Comparison of ENCODE assay signal across 8 cellular contexts in genomic region chr16:56625943-56626654, GRCh38. TPM values are rescaled to one million over a fixed set of nuclear protein-coding genes. Genes with fewer than 3 reads are reported as not detected.
A peak's percentile ranks its signal among the peaks of the same experiment; 100 is the strongest.
DNase-seq lines count a peak whose midpoint lies in the region; ATAC-seq and TF ChIP-seq lines count a peak whose summit lies in the region.

No MANE protein-coding gene starts in this region.

- peak overlapping the region; percentile 35 to 71 (median 52) for H3K4me3 ChIP-seq in Peyer's patch

- H3K27me3 Mint-ChIP-seq in natural killer cell treated with Interleukin-12 subunit alpha and Interleukin-12 subunit beta and Interleukin-15 and Interleukin-18, amount 100 ng/mL, for 72 hours = peaks cover 10 to 20% of the 10 kb centered on the region in 2 donors

- H3K4me1 Mint-ChIP-seq in natural killer cell treated with Interleukin-12 subunit alpha and Interleukin-12 subunit beta and Interleukin-15 and Interleukin-18, amount 100 ng/mL, for 72 hours (ENCODE audit: low read depth in 2 of 2) = peaks cover 10 to 19% of the 10 kb centered on the region in 2 donors

- peak in 1 of 3 donors; percentile 66 for DNase-seq in Peyer's patch
- no peak for DNase-seq in natural killer cell treated with Interleukin-12 subunit alpha and Interleukin-12 subunit beta and Interleukin-15 and Interleukin-18, amount 100 ng/mL, for 72 hours (ENCODE audit: low spot score)
- DNase-seq in NCI-H128 (lab: John Stamatoyannopoulos, UW; ENCODE audit: unreplicated experiment) = no peak
- DNase-seq in GF-D8 (lab: John Stamatoyannopoulos, UW) = no peak
- DNase-seq in D341Med (ENCODE audit: low spot score) = no peak
- no peak for DNase-seq in activated CD4-positive, alpha-beta T cell treated with anti-CD3 and anti-CD28 coated beads, Interleukin-2, amount 50 U/mL, for 4 hours

- peak overlapping the region; percentile 90 for H3K4me3 Mint-ChIP-seq in natural killer cell treated with Interleukin-12 subunit alpha and Interleukin-12 subunit beta and Interleukin-15 and Interleukin-18, amount 100 ng/mL, for 72 hours

- no peak for TF ChIP-seq POLR2A in Peyer's patch (IDR thresholded peaks at IDR 0.05)

- H3K9me3 Mint-ChIP-seq in natural killer cell treated with Interleukin-12 subunit alpha and Interleukin-12 subunit beta and Interleukin-15 and Interleukin-18, amount 100 ng/mL, for 72 hours = no peaks in the 10 kb centered on the region

- no peaks in the 10 kb centered on the region for H3K9me3 ChIP-seq in Peyer's patch

- H3K4me1 ChIP-seq in Peyer's patch = peaks cover 0 to 8% (median 0%) of the 10 kb centered on the region in 4 donors

- no peaks in the 10 kb centered on the region for H3K27me3 ChIP-seq in Peyer's patch

- peak overlapping the region; percentile 63 to 94 (median 75) for H3K27ac ChIP-seq in Peyer's patch

- no peaks in the 10 kb centered on the region for H3K36me3 Mint-ChIP-seq in natural killer cell treated with Interleukin-12 subunit alpha and Interleukin-12 subunit beta and Interleukin-15 and Interleukin-18, amount 100 ng/mL, for 72 hours

- H3K27ac Mint-ChIP-seq in natural killer cell treated with Interleukin-12 subunit alpha and Interleukin-12 subunit beta and Interleukin-15 and Interleukin-18, amount 100 ng/mL, for 72 hours = peak overlapping the region; percentile 65 to 86

- no peak for TF ChIP-seq CTCF in Peyer's patch (IDR thresholded peaks at IDR 0.05)

- ATAC-seq in GM18511 (IDR thresholded peaks at IDR 0.05; ENCODE audit: unreplicated experiment) (peak; percentile 12), esophagus mucosa (peak; percentile 56)
- ATAC-seq in natural killer cell treated with Interleukin-12 subunit alpha and Interleukin-12 subunit beta and Interleukin-15 and Interleukin-18, amount 100 ng/mL, for 72 hours = peak; percentile 40 to 68

- H3K36me3 ChIP-seq in Peyer's patch = peaks cover 0 to 4% (median 0%) of the 10 kb centered on the region in 3 donors

RNA-seq across cellular contexts. Expression of gene MT1E, which starts 0.5 kb away (rescaled TPM):
- total RNA-seq in Peyer's patch (1,000 to 10,000 TPM in 1 of 4 donors, 100 to 1,000 TPM in 1, 10 to 100 TPM in 2; 53.9 to 2,225 (median 195) TPM), esophagus mucosa (98.8 TPM)
- 100 to 1,000 TPM in 1 of 2 donors, 10 to 100 TPM in 1; 58.5 to 148 TPM for total RNA-seq in natural killer cell treated with Interleukin-12 subunit alpha and Interleukin-12 subunit beta and Interleukin-15 and Interleukin-18, amount 100 ng/mL, for 72 hours

RNA-seq across cellular contexts. Expression of gene MT1M, which starts 6.4 kb away (rescaled TPM):
- total RNA-seq in Peyer's patch (100 to 1,000 TPM in 1 of 4 donors, 10 to 100 TPM in 1, 1 to 10 TPM in 2; 3.5 to 252 (median 11.3) TPM), esophagus mucosa (2.0 TPM)
- total RNA-seq in natural killer cell treated with Interleukin-12 subunit alpha and Interleukin-12 subunit beta and Interleukin-15 and Interleukin-18, amount 100 ng/mL, for 72 hours = under 1 TPM in 1 of 2 donors, not detected in 1; 0.36 TPM

RNA-seq across cellular contexts. Expression of gene MT1A, which starts 12.4 kb away (rescaled TPM):
- total RNA-seq in Peyer's patch (100 to 1,000 TPM in 1 of 4 donors, not detected in 3; 102 TPM), esophagus mucosa (2.9 TPM)
- total RNA-seq in natural killer cell treated with Interleukin-12 subunit alpha and Interleukin-12 subunit beta and Interleukin-15 and Interleukin-18, amount 100 ng/mL, for 72 hours = 10 to 100 TPM in 1 of 2 donors, 1 to 10 TPM in 1; 6.3 to 22.4 TPM

RNA-seq across cellular contexts. Expression of gene MT2A, which starts 17.7 kb away (rescaled TPM):
- total RNA-seq in Peyer's patch = 1,000 to 10,000 TPM in 1 of 4 donors, 100 to 1,000 TPM in 1, 10 to 100 TPM in 2; 33.2 to 1,072 (median 216) TPM
- total RNA-seq in esophagus mucosa = 220 TPM
- total RNA-seq in natural killer cell treated with Interleukin-12 subunit alpha and Interleukin-12 subunit beta and Interleukin-15 and Interleukin-18, amount 100 ng/mL, for 72 hours = 1,000 to 10,000 TPM in 1 of 2 donors, 100 to 1,000 TPM in 1; 549 to 1,013 TPM

RNA-seq across cellular contexts. Expression of gene MT1B, which starts 25.6 kb away (rescaled TPM):
- total RNA-seq in Peyer's patch = 10 to 100 TPM in 1 of 4 donors, not detected in 3; 39.3 TPM
- total RNA-seq in esophagus mucosa = not detected
- total RNA-seq in natural killer cell treated with Interleukin-12 subunit alpha and Interleukin-12 subunit beta and Interleukin-15 and Interleukin-18, amount 100 ng/mL, for 72 hours = not detected
